9 cellular contexts compared by ENCODE assay signal in the genomic region with DNA sequence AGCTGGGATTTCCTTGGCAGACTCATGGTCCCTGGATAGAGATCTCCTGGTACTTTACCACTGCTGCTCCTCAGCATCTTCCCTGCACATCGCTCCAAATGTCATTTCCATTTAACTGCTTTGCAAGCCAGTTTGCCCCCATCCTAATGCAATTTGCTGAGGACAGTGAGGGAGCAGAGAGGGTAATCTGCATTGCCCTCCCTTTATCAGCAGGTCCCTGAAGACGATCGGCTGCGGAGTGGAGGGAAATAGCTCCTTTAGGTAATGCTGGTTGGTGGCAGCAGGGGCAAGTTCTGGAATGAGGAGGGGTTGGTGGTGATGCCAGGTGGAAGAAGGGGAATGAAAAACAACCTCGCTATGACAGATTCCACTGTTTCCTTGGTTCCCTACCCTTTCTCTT. TPM values are rescaled to one million over a fixed set of nuclear protein-coding genes. Genes with fewer than 3 reads are reported as not detected.
DNase-seq lines count a peak whose midpoint lies in the region; ATAC-seq and TF ChIP-seq lines count a peak whose summit lies in the region.
"Had no signal": no experiment of that assay in that cellular context is flagged by ENCODE, and none has a peak within 500 bp of the region (broad histone marks: within the 10 kb centered on the region; RNA-seq: fewer than 3 reads in every experiment).

No MANE protein-coding gene starts in this region.

- H3K36me3 Mint-ChIP-seq in MCF 10A (ENCODE audit: insufficient read depth, unreplicated experiment): no peaks in the 10 kb centered on the region

- no peaks in the 10 kb centered on the region for H3K9me2 ChIP-seq in hepatocyte (replicated peaks; ENCODE audit: insufficient read depth)

- WGBS in hepatocyte (ENCODE audit: low lambda C conversion rate, missing lambda C conversion rate): 68% methylated on average over 5 of the region's 5 CpGs
- WGBS in sigmoid colon, 2 donors: 27 to 66% methylated on average over 5 of the region's 5 CpGs

- intact Hi-C loops in MCF 10A (cut with micrococcal nuclease): no loop called here
- intact Hi-C loops in sigmoid colon (cut with DNase I): no loop called here

- DNase-seq in MCF 10A (ENCODE audit: unreplicated experiment) (no peak), hepatocyte (ENCODE audit: low spot score) (no peak), sigmoid colon (peak; percentile 30), HK-2 (ENCODE audit: unreplicated experiment) (no peak), NCI-H2227 treated with DMSO at 0.1 percent for 48 hours (lab: John Stamatoyannopoulos, UW) (no peak)
- DNase-seq: NCI-H1930 had no signal

- no peak for TF ChIP-seq EP300 in sigmoid colon (IDR thresholded peaks at IDR 0.05)

- POLR2A ChIA-PET in HEK293 (lab: Yijun Ruan, JAX): no interaction called here
- POLR2A ChIA-PET in MCF 10A (lab: Yijun Ruan, JAX): interaction anchor here (0.7 to 14.6 kb wide), 14 partner anchors 11 to 336 kb away, joined by 3 to 186 read pairs (median 16); no protein-coding TSS in a partner anchor

- ATAC-seq in GM21526 (IDR thresholded peaks at IDR 0.05; ENCODE audit: low FRiP score, unreplicated experiment) (no peak), GM18858 (IDR thresholded peaks at IDR 0.05; ENCODE audit: unreplicated experiment) (no peak)

- H3K9me3 ChIP-seq in HEK293 (ENCODE audit: control insufficient read depth, insufficient read depth, low read depth, low read length) (no peaks in the 10 kb centered on the region), hepatocyte (ENCODE audit: low read depth) (no peaks in the 10 kb centered on the region), sigmoid colon (no peaks in the 10 kb centered on the region)

- H3K4me1 Mint-ChIP-seq in MCF 10A (ENCODE audit: insufficient read depth, unreplicated experiment): peaks cover 54% of the 10 kb centered on the region

- H3K79me2 ChIP-seq in hepatocyte: peaks cover 53% of the 10 kb centered on the region

- H3K9me3 Mint-ChIP-seq in MCF 10A (ENCODE audit: unreplicated experiment): no peaks in the 10 kb centered on the region

- TF ChIP-seq POLR2A in sigmoid colon (IDR thresholded peaks at IDR 0.05): no peak

- peak overlapping the region; percentile 94 for H3K4me3 Mint-ChIP-seq in MCF 10A (ENCODE audit: unreplicated experiment)

- peak overlapping the region; percentile 96 for H3K4me2 ChIP-seq in hepatocyte

- no peak overlapping the region for H3K27ac Mint-ChIP-seq in MCF 10A (ENCODE audit: low read depth, unreplicated experiment)

- H3K36me3 ChIP-seq in HEK293 (ENCODE audit: control insufficient read depth in 2 of 2, insufficient read depth in 1 of 2, low read length in 2 of 2): no peaks in the 10 kb centered on the region
- no peaks in the 10 kb centered on the region for H3K36me3 ChIP-seq in hepatocyte (replicated peaks; ENCODE audit: insufficient read depth, low read depth)
- no peaks in the 10 kb centered on the region for H3K36me3 ChIP-seq in sigmoid colon

- H3K4me3 ChIP-seq in HEK293 (ENCODE audit: low read depth, low read length) (no peak overlapping the region), hepatocyte (no peak overlapping the region), sigmoid colon (peak overlapping the region in 3 of 4 donors; percentile 83 to 91 (median 84))

- CTCF ChIA-PET in HEK293 (lab: Yijun Ruan, JAX) (interaction anchor here (0.6 to 14.9 kb wide), 12 partner anchors 10 to 845 kb away, joined by 3 to 175 read pairs (median 4); no protein-coding TSS in a partner anchor), MCF 10A (lab: Yijun Ruan, JAX) (interaction anchor here (0.6 to 19.5 kb wide), 23 partner anchors 7 to 1136 kb away, joined by 3 to 1037 read pairs (median 11); no protein-coding TSS in a partner anchor)

- H3K27ac ChIP-seq in HEK293 (ENCODE audit: extremely low read depth, low read depth, low read length) (no peak overlapping the region), hepatocyte (no peak overlapping the region), sigmoid colon (peak overlapping the region in 1 of 4 donors; percentile 5)

- BruUV-seq in MCF 10A (replicated peaks; lab: Mats Ljungman, UMichigan): no TSS peak

- H3K4me1 ChIP-seq in HEK293 (ENCODE audit: control insufficient read depth, insufficient read depth, low read length): no peaks in the 10 kb centered on the region; the same call in 1 of the 2 replicates
- H3K4me1 ChIP-seq in hepatocyte (ENCODE audit: insufficient read depth): peaks cover 38% of the 10 kb centered on the region
- peaks cover 0 to 61% (median 55%) of the 10 kb centered on the region in 4 donors for H3K4me1 ChIP-seq in sigmoid colon

- no peak overlapping the region for H2AFZ ChIP-seq in hepatocyte

- H4K20me1 ChIP-seq in hepatocyte (ENCODE audit: insufficient read depth, poor library complexity, severe bottlenecking): no peaks in the 10 kb centered on the region

- H3K27me3 ChIP-seq in hepatocyte: no peaks in the 10 kb centered on the region
- no peaks in the 10 kb centered on the region for H3K27me3 ChIP-seq in sigmoid colon

- TF ChIP-seq CTCF in HEK293 (tag by site-specific recombination; IDR thresholded peaks at IDR 0.05) (no peak), MCF 10A (IDR thresholded peaks at IDR 0.05; ENCODE audit: unreplicated experiment) (no peak), hepatocyte (IDR thresholded peaks at IDR 0.05; ENCODE audit: poor library complexity) (no peak), sigmoid colon (IDR thresholded peaks at IDR 0.05) (no peak)

- no peaks in the 10 kb centered on the region for H3K27me3 Mint-ChIP-seq in MCF 10A (ENCODE audit: insufficient read depth, unreplicated experiment)

TF ChIP-seq in HEK293, 187 proteins besides CTCF, POLR2A, EP300 and RAD21:
- TF ChIP-seq ZBTB48 (tag by site-specific recombination; IDR thresholded peaks at IDR 0.05): no peak
- TF ChIP-seq ZNF600 (tag by site-specific recombination; IDR thresholded peaks at IDR 0.05): 0 out of 2 replicates have a peak, but pooled peaks have one; percentile 24
- TF ChIP-seq EGR2 (tag by site-specific recombination; IDR thresholded peaks at IDR 0.05; ENCODE audit: low read depth): no peak
- no peak for TF ChIP-seq SP3 (tag by site-specific recombination; IDR thresholded peaks at IDR 0.05)
- no peak for TF ChIP-seq ZNF621 (tag by site-specific recombination; IDR thresholded peaks at IDR 0.05)
- no peak for TF ChIP-seq ZNF501 (tag by site-specific recombination; IDR thresholded peaks at IDR 0.05)
- TF ChIP-seq ZNF138 (tag by site-specific recombination; IDR thresholded peaks at IDR 0.05; ENCODE audit: borderline replicate concordance): no peak
- TF ChIP-seq ZNF768 (tag by site-specific recombination; IDR thresholded peaks at IDR 0.05): no peak
TF ChIP-seq in HEK293: peak in this region for 1.

RNA-seq across cellular contexts. Expression of a gene that starts 2.6 kb away (rescaled TPM):
- total RNA-seq in MCF 10A (2022) (59.2 and 69.7 TPM in 2 replicates), hepatocyte (8.3 and 9.8 TPM in 2 replicates), sigmoid colon (10 to 100 TPM in 2 of 4 donors, 1 to 10 TPM in 2; 5.1 to 16.1 (median 8.4) TPM)
- polyA plus RNA-seq in hepatocyte (13.1 and 16.4 TPM in 2 replicates), sigmoid colon (10 to 100 TPM in 1 of 3 donors, 1 to 10 TPM in 2; 2.4 to 14.2 (median 4.9) TPM)

Comparison
In these comparisons a context has a peak if more than half of its experiments do, and no peak if none do; other contexts are left out.
1. H3K4me3 ChIP-seq: peak in sigmoid colon (3 of 4); none in HEK293 (single experiment) and hepatocyte (single experiment).